ENCODE assay signal across 8 cellular contexts in the genomic region with DNA sequence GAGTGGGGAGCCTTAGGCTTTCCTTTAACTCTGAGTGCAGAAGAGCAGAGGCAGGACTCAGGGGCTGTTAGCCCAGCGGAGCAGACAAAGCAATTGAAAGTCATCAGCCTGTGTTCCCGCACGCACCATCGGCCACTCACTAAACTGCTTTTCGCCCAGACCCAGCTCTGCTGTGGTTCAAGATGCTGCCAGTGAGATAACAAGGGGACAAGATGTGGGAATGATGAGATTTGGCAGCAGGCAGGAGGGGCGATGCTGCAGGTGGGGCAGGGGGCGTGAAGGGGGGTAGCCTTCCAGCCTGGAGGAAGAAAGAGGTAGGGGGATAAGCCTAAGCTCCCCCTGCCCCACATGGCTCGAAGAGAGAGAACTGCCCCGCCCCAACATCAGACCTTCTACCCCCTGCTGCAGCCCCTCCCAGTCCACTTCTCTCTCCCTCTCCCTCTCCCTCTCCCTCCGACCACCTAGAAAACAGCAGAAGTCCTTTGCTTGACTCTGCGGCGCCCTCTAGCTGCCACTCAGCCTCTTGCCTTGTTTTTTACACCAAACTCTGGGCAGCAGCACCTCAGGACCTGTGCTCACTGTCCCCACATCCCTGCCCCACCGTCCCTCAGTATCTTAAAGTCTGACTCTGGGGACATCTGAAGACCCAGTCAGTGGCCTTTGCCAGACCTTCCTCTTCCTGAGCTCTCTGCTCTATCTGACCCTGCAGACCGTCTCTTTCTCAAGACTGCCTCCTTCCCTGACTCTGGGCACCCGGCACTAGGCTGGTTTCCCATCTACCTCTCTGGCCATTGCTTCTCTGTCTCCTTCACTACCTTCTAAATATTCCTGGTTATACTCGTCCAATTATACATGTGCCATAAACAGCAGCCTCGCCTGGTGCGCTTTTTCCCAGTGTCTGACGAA.
DNase-seq lines count a peak whose midpoint lies in the region; ATAC-seq lines count a peak whose summit lies in the region.

No MANE protein-coding gene starts in this region.

- peak; percentile 60 for DNase-seq in NCI-H345 (lab: John Stamatoyannopoulos, UW)
- no peak for DNase-seq in NCI-H345 treated with DMSO at 0.1 percent for 48 hours (lab: John Stamatoyannopoulos, UW; ENCODE audit: unreplicated experiment)
- DNase-seq in NCI-H2107 (lab: John Stamatoyannopoulos, UW), result peak; percentile 12
- DNase-seq in activated CD4-positive, alpha-beta T cell treated with anti-CD3 and anti-CD28 coated beads for 1 hour, result peak; percentile 33
- DNase-seq in central memory CD4-positive, alpha-beta T cell, result peak; percentile 15
- DNase-seq in kidney glomerular epithelial cell (lab: John Stamatoyannopoulos, UW), result peak; percentile 22
- DNase-seq in stimulated activated CD4-positive, alpha-beta T cell treated with anti-CD3 and anti-CD28 coated beads, Interleukin-4, amount 100 ng/mL, for 1 hour, result peak; percentile 68

- no peak for ATAC-seq in GM19467 (IDR thresholded peaks at IDR 0.05; ENCODE audit: unreplicated experiment)
